Comparison of ENCODE assay signal across 8 cellular contexts in the genomic region with DNA sequence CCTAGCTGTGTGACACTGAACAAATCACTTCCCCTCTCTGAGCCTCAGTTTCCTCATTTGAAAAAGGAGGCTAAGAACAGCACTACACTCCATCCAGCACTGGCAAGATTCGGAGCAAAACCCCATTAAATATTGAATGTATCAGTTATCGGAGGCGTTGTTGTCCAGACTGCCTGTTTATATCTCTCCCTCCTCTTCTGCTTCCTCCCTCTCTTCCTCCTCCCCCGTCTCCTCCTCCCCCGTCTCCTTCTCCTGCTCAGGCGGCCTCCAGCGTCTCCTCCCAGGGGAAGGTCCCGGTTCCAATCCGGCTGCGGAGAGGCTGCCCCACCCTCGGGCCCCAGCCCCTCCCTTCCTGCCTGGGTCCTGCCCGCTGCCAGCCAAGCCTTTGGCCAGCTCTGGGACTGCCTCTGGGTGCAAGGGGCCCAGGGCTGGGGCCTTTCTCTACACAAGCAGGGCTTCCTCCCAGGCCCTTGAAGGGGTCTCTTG. TPM values are rescaled to one million over a fixed set of nuclear protein-coding genes. Genes with fewer than 3 reads are reported as not detected.
DNase-seq lines count a peak whose midpoint lies in the region; ATAC-seq and TF ChIP-seq lines count a peak whose summit lies in the region.

No MANE protein-coding gene starts in this region.

- H3K27me3 ChIP-seq in H7 (ENCODE audit: control insufficient read depth, insufficient read depth, low read length) (no peaks in the 10 kb centered on the region), WERI-Rb-1 (ENCODE audit: insufficient read depth, low read depth, severe bottlenecking) (no peaks in the 10 kb centered on the region), prostate gland (replicated peaks; ENCODE audit: insufficient read depth) (no peaks in the 10 kb centered on the region)

- 2% methylated on average over 12 of the region's 12 CpGs for WGBS in prostate gland

- DNase-seq in A172 (ENCODE audit: low spot score) (peak; percentile 81), H7 (peak; percentile 88), WERI-Rb-1 (peak; percentile 57), Right ventricle myocardium inferior (ENCODE audit: missing footprints) (peak; percentile 94), prostate gland (ENCODE audit: low spot score) (peak; percentile 82), DMS153 treated with DMSO at 0.1 percent for 48 hours (lab: John Stamatoyannopoulos, UW; ENCODE audit: unreplicated experiment) (no peak)
- no peak for DNase-seq in activated effector memory CD4-positive, alpha-beta T cell treated with Interleukin-2 at 50 U/mL for 16 hours

- H3K4me1 ChIP-seq in prostate gland (replicated peaks), result peaks cover 12% of the 10 kb centered on the region

- TF ChIP-seq CTCF in WERI-Rb-1 (IDR thresholded peaks at IDR 0.05; ENCODE audit: low read depth, low read length), result no peak
- TF ChIP-seq CTCF in prostate gland (IDR thresholded peaks at IDR 0.05), result peak in 1 of 4 experiments; percentile 14

- H3K27ac ChIP-seq in WERI-Rb-1, result no peak overlapping the region
- H3K27ac ChIP-seq in prostate gland, result peak overlapping the region; percentile 97 to 98

- ATAC-seq in Right ventricle myocardium inferior, result peak; percentile 13
- no peak for ATAC-seq in HG03571 (IDR thresholded peaks at IDR 0.05; ENCODE audit: unreplicated experiment)

- H3K4me3 ChIP-seq in H7 (ENCODE audit: insufficient read depth, low read depth, low read length) (peak overlapping the region; percentile 13; the same call in 1 of the 2 replicates), WERI-Rb-1 (ENCODE audit: low read depth, low read length) (no peak overlapping the region), prostate gland (peak overlapping the region; percentile 2 to 20)

- TF ChIP-seq POLR2A in prostate gland (IDR thresholded peaks at IDR 0.05), result peak; percentile 42

- no peaks in the 10 kb centered on the region for H3K36me3 ChIP-seq in H7 (replicated peaks; ENCODE audit: control insufficient read depth, insufficient read depth, low read length)
- no peaks in the 10 kb centered on the region; the same call in 1 of the 2 replicates for H3K36me3 ChIP-seq in WERI-Rb-1
- no peaks in the 10 kb centered on the region for H3K36me3 ChIP-seq in prostate gland

- H3K9me3 ChIP-seq in WERI-Rb-1 (ENCODE audit: severe bottlenecking), result no peaks in the 10 kb centered on the region
- no peaks in the 10 kb centered on the region for H3K9me3 ChIP-seq in prostate gland

- intact Hi-C loops in Right ventricle myocardium inferior (cut with DNase I), result no loop called here
- intact Hi-C loops in prostate gland (cut with DNase I), result loop anchor here (2.0 kb wide), 1 partner anchor 45 kb away; no protein-coding TSS in a partner anchor

RNA-seq across cellular contexts. Expression of a gene that starts 2.0 kb away (rescaled TPM):
- total RNA-seq in A172 (2014; rRNA removed; shearing (Covaris generic)), result 32.0 and 34.5 TPM in 2 replicates
- 13.3 and 20.1 TPM in 2 replicates for total RNA-seq in H7 (2014; rRNA removed; shearing (Covaris generic))
- total RNA-seq in Right ventricle myocardium inferior (120 TPM), prostate gland (10 to 100 TPM; 59.1 to 72.3 TPM)

RNA-seq across cellular contexts. Expression of a gene that starts 4.1 kb away (rescaled TPM):
- 28.8 and 31.9 TPM in 2 replicates for total RNA-seq in A172 (2014; rRNA removed; shearing (Covaris generic))
- 32.9 and 37.0 TPM in 2 replicates for total RNA-seq in H7 (2014; rRNA removed; shearing (Covaris generic))
- total RNA-seq in Right ventricle myocardium inferior, result 42.5 TPM
- 10 to 100 TPM; 47.9 to 80.8 TPM for total RNA-seq in prostate gland

RNA-seq across cellular contexts. Expression of a gene that starts 27.7 kb away (rescaled TPM):
- 72.2 and 75.6 TPM in 2 replicates for total RNA-seq in A172 (2014; rRNA removed; shearing (Covaris generic))
- total RNA-seq in H7 (2014; rRNA removed; shearing (Covaris generic)), result 107 and 108 TPM in 2 replicates
- total RNA-seq in Right ventricle myocardium inferior (36.4 TPM), prostate gland (10 to 100 TPM; 53.4 to 58.0 TPM)

RNA-seq across cellular contexts. Expression of a gene that starts 27.8 kb away (rescaled TPM):
- total RNA-seq in A172 (2014; rRNA removed; shearing (Covaris generic)), result 21.8 and 24.5 TPM in 2 replicates
- 34.3 and 42.5 TPM in 2 replicates for total RNA-seq in H7 (2014; rRNA removed; shearing (Covaris generic))
- total RNA-seq in Right ventricle myocardium inferior (10.6 TPM), prostate gland (10 to 100 TPM; 11.6 to 11.7 TPM)

RNA-seq across cellular contexts. Expression of a gene that starts 39.2 kb away (rescaled TPM):
- total RNA-seq in A172 (2014; rRNA removed; shearing (Covaris generic)), result 485 and 504 TPM in 2 replicates
- total RNA-seq in H7 (2014; rRNA removed; shearing (Covaris generic)), result 690 and 848 TPM in 2 replicates
- 122 TPM for total RNA-seq in Right ventricle myocardium inferior
- total RNA-seq in prostate gland, result 100 to 1,000 TPM; 142 to 300 TPM

Comparison
In these comparisons a context has a peak if more than half of its experiments do, and no peak if none do; other contexts are left out.
1. DNase-seq: peak in A172 (single experiment), H7 (single experiment), WERI-Rb-1 (single experiment), Right ventricle myocardium inferior (single experiment) and prostate gland (single experiment); none in activated effector memory CD4-positive, alpha-beta T cell treated with Interleukin-2 at 50 U/mL for 16 hours (single experiment) and DMS153 treated with DMSO at 0.1 percent for 48 hours (single experiment).